8 cellular contexts compared by ENCODE assay signal in genomic region chr7:87886875-87887274, GRCh38. TPM values are rescaled to one million over a fixed set of nuclear protein-coding genes. Genes with fewer than 3 reads are reported as not detected.
DNase-seq lines count a peak whose midpoint lies in the region; ATAC-seq, FAIRE-seq and TF ChIP-seq lines count a peak whose summit lies in the region.

No MANE protein-coding gene starts in this region.

- peak; percentile 74 for TF ChIP-seq CTCF in type B pancreatic cell (conservative IDR thresholded peaks at IDR 0.05)

- H3K4me1 Mint-ChIP-seq in type B pancreatic cell (ENCODE audit: unreplicated experiment), result no peaks in the 10 kb centered on the region

- ATAC-seq in HG03175 (IDR thresholded peaks at IDR 0.05; ENCODE audit: unreplicated experiment) (no peak), GM18517 (IDR thresholded peaks at IDR 0.05; ENCODE audit: unreplicated experiment) (no peak)

- H3K27ac Mint-ChIP-seq in type B pancreatic cell, result no peak overlapping the region

- FAIRE-seq in frontal cortex (lab: Jason Lieb, UNC), result peak; percentile 93

- no peak overlapping the region for H3K4me3 Mint-ChIP-seq in type B pancreatic cell

- peaks cover 8% of the 10 kb centered on the region for H3K36me3 Mint-ChIP-seq in type B pancreatic cell

- H3K27me3 Mint-ChIP-seq in type B pancreatic cell, result no peaks in the 10 kb centered on the region

- DNase-seq in SIG-M5 treated with dmso at 0.1 percent for 504 hours (lab: John Stamatoyannopoulos, UW; ENCODE audit: unreplicated experiment) (peak; percentile 37), SIG-M5 (lab: John Stamatoyannopoulos, UW) (no peak), RKO (ENCODE audit: low spot score) (peak; percentile 68), frontal cortex (ENCODE audit: low spot score in 2 of 2) (no peak), type B pancreatic cell (ENCODE audit: extremely low spot score, unreplicated experiment) (no peak), iPS-NIHi7 (ENCODE audit: extremely low spot score) (no peak)

- no peaks in the 10 kb centered on the region for H3K9me3 Mint-ChIP-seq in type B pancreatic cell

RNA-seq across cellular contexts. Expression of gene DBF4, which starts 10.6 kb away (rescaled TPM):
- total RNA-seq in frontal cortex, result 14.7 TPM
- total RNA-seq in type B pancreatic cell (ENCODE audit: low replicate concordance), result 15.2 and 37.8 TPM in 2 replicates

RNA-seq across cellular contexts. Expression of gene SLC25A40, which starts 10.7 kb away (rescaled TPM):
- 14.3 TPM for total RNA-seq in frontal cortex
- total RNA-seq in type B pancreatic cell (ENCODE audit: low replicate concordance), result 12.9 and 21.9 TPM in 2 replicates

RNA-seq across cellular contexts. Expression of gene ADAM22, which starts 47.2 kb away (rescaled TPM):
- total RNA-seq in frontal cortex, result 76.2 TPM
- total RNA-seq in type B pancreatic cell (ENCODE audit: low replicate concordance), result 2.9 and 8.1 TPM in 2 replicates

Comparison
In these comparisons a context has a peak if more than half of its experiments do, and no peak if none do; other contexts are left out.
1. DNase-seq: peak in SIG-M5 treated with dmso at 0.1 percent for 504 hours (single experiment) and RKO (single experiment); none in SIG-M5 (single experiment), frontal cortex (0 of 2), type B pancreatic cell (single experiment) and iPS-NIHi7 (single experiment).